ENCODE assay signal across 8 cellular contexts in genomic region chrX:71118032-71118984, GRCh38. TPM values are rescaled to one million over a fixed set of nuclear protein-coding genes. Genes with fewer than 3 reads are reported as not detected.
DNase-seq lines count a peak whose midpoint lies in the region; ATAC-seq and TF ChIP-seq lines count a peak whose summit lies in the region.

MED12 (plus strand) TSS chrX:71118596; CDS start chrX:71118755, 159 bp downstream.

- DNase-seq in AML-193 (lab: John Stamatoyannopoulos, UW) (peak; percentile 26 to 39), NCI-H524 treated with DMSO at 0.1 percent for 48 hours (lab: John Stamatoyannopoulos, UW) (peak; percentile 4), colonic mucosa (peak; percentile 85), left colon (peak; percentile 82 to 85)
- peak; percentile 95 for DNase-seq in activated CD4-positive, alpha-beta T cell treated with anti-CD3 and anti-CD28 coated beads, Interleukin-2, amount 10 ng/mL, durations not matched to agents 24 days and 14 days
- DNase-seq in stimulated activated CD4-positive, alpha-beta T cell treated with anti-CD3 and anti-CD28 coated beads, Interleukin-1b, Interleukin-23, amount 100 ng/mL, for 4 hours (ENCODE audit: low read depth in 2 of 2) = peak; percentile 61 to 77

- no peak for TF ChIP-seq CTCF in colonic mucosa (IDR thresholded peaks at IDR 0.05)

- H3K27me3 Mint-ChIP-seq in activated CD4-positive, alpha-beta T cell treated with anti-CD3 and anti-CD28 coated beads, Interleukin-2, amount 10 ng/mL, durations not matched to agents 24 days and 14 days = no peaks in the 10 kb centered on the region

- H3K4me1 ChIP-seq in colonic mucosa = no peaks in the 10 kb centered on the region

- H3K4me3 Mint-ChIP-seq in activated CD4-positive, alpha-beta T cell treated with anti-CD3 and anti-CD28 coated beads, Interleukin-2, amount 10 ng/mL, durations not matched to agents 24 days and 14 days = peak within 1 kb of the TSS; percentile 84

- no peaks in the 10 kb centered on the region for H3K36me3 ChIP-seq in colonic mucosa

- peaks cover 7% of the 10 kb centered on the region for H3K27me3 ChIP-seq in colonic mucosa

- peak within 1 kb of the TSS; percentile 86 for H3K27ac Mint-ChIP-seq in activated CD4-positive, alpha-beta T cell treated with anti-CD3 and anti-CD28 coated beads, Interleukin-2, amount 10 ng/mL, durations not matched to agents 24 days and 14 days

- no peaks in the 10 kb centered on the region for H3K9me3 ChIP-seq in colonic mucosa

- H3K36me3 Mint-ChIP-seq in activated CD4-positive, alpha-beta T cell treated with anti-CD3 and anti-CD28 coated beads, Interleukin-2, amount 10 ng/mL, durations not matched to agents 24 days and 14 days (ENCODE audit: low read depth) = peaks cover 21% of the 10 kb centered on the region

- peak within 1 kb of the TSS; percentile 65 for H3K27ac ChIP-seq in colonic mucosa

- ATAC-seq in GM19025 (IDR thresholded peaks at IDR 0.05; ENCODE audit: low read depth, unreplicated experiment) = peak; percentile 96
- peak; percentile 93 for ATAC-seq in HG03354 (IDR thresholded peaks at IDR 0.05; ENCODE audit: poor library complexity, severe bottlenecking, unreplicated experiment)
- peak; percentile 96 for ATAC-seq in left colon

- intact Hi-C loops in activated CD4-positive, alpha-beta T cell treated with anti-CD3 and anti-CD28 coated beads, Interleukin-2, amount 10 ng/mL, durations not matched to agents 24 days and 14 days (cut with micrococcal nuclease) = loop anchor here (1.0 to 2.0 kb wide), 3 partner anchors 15 to 164 kb away; partner anchors contain the start of genes NONO and SNX12
- intact Hi-C loops in colonic mucosa (cut with DNase I) (no loop called here), left colon (cut with DNase I, micrococcal nuclease) (no loop called here)

- H3K4me3 ChIP-seq in colonic mucosa = peak within 1 kb of the TSS; percentile 42

- H3K9ac ChIP-seq in colonic mucosa (ENCODE audit: low read depth in 2 of 2, low read length in 2 of 2) = peak within 1 kb of the TSS; percentile 57 to 70

- peaks cover 16% of the 10 kb centered on the region for H3K4me1 Mint-ChIP-seq in activated CD4-positive, alpha-beta T cell treated with anti-CD3 and anti-CD28 coated beads, Interleukin-2, amount 10 ng/mL, durations not matched to agents 24 days and 14 days

- no peaks in the 10 kb centered on the region for H3K9me3 Mint-ChIP-seq in activated CD4-positive, alpha-beta T cell treated with anti-CD3 and anti-CD28 coated beads, Interleukin-2, amount 10 ng/mL, durations not matched to agents 24 days and 14 days

RNA-seq across cellular contexts. Expression of gene MED12, which starts in this region (rescaled TPM):
- total RNA-seq in activated CD4-positive, alpha-beta T cell treated with anti-CD3 and anti-CD28 coated beads, Interleukin-2, amount 10 ng/mL, durations not matched to agents 24 days and 14 days = 61.0 and 65.9 TPM in 2 replicates
- 10 to 100 TPM; 35.1 to 39.7 TPM for total RNA-seq in colonic mucosa
- total RNA-seq in left colon = 10 to 100 TPM; 35.4 to 37.9 TPM

Comparison
In these comparisons a context has a peak if more than half of its experiments do, and no peak if none do; other contexts are left out.
1. Peak in every context shown above with its lines: DNase-seq, ATAC-seq, H3K4me3 ChIP-seq and H3K27ac ChIP-seq.
2. DNase-seq: peak in every context shown above with its lines; median percentile 95 in activated CD4-positive, alpha-beta T cell treated with anti-CD3 and anti-CD28 coated beads, Interleukin-2, amount 10 ng/mL, durations not matched to agents 24 days and 14 days; 85 in colonic mucosa; 84 in left colon; 69 in stimulated activated CD4-positive, alpha-beta T cell treated with anti-CD3 and anti-CD28 coated beads, Interleukin-1b, Interleukin-23, amount 100 ng/mL, for 4 hours; 32 in AML-193; 4 in NCI-H524 treated with DMSO at 0.1 percent for 48 hours.